In genomic region chr9:133074111-133074651, GRCh38 we compare ENCODE assay signal across 1 cellular context.
TF ChIP-seq lines count a peak whose summit lies in the region.

No MANE protein-coding gene starts in this region.

TF ChIP-seq in K562, 482 proteins besides CTCF, POLR2A, EP300 and RAD21 (continued from another document):
- TF ChIP-seq ZBTB34 (CRISPR knock-in tag; IDR thresholded peaks at IDR 0.05) = no peak
- no peak for TF ChIP-seq ETS1 (conservative IDR thresholded peaks at IDR 0.05; ENCODE audit: control insufficient read depth, low read depth, low read length)
- TF ChIP-seq TCF15 (CRISPR knock-in tag; IDR thresholded peaks at IDR 0.05) = no peak
- no peak for TF ChIP-seq ZEB2 (IDR thresholded peaks at IDR 0.05)
- TF ChIP-seq ZNF586 (CRISPR knock-in tag; conservative IDR thresholded peaks at IDR 0.05) = no peak
